In the genomic region with DNA sequence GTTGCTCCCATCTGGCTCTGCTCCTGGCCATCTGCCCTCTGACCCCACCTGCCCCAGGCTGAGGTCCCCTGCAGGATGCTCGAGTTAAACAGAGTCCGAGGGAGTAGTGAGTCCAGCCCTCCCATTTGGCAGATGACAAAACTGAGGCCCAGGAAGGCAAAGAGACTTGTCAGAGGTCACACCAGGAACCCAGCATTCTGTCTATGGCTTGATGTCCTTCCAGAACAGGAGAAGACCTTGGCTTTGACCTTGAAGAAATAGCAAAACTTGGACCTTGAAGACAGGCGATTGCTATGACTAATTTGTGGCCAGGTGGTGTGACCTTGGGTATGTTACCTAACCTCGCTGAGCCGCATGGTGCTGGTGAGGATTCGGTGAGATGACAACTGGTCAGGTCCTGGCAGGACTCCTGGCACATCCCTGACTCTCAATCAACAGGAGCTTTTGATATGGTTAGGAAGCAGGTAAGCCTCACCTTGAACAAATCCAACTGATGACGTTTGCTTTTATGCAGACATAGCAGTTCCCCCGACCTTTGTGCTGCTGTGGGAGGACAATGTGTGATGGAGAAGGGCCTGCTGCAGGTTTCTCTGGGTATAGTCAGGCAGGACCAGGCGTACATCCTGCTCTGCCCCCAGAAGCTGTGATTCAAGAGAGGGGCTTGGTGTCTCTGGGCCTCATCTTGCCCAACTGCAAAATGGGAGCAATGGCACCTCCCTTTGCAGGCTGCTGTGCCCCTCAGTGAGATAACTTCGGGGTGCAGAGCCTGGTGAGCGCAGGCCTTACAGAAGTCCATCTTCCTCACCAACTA, we compare ENCODE assay signal across 17 cellular contexts.
DNase-seq lines count a peak whose midpoint lies in the region; ATAC-seq and TF ChIP-seq lines count a peak whose summit lies in the region.
"Had no signal": no experiment of that assay in that cellular context is flagged by ENCODE, and none has a peak within 500 bp of the region (broad histone marks: within the 10 kb centered on the region; RNA-seq: fewer than 3 reads in every experiment).

No MANE protein-coding gene starts in this region.

- H2AFZ ChIP-seq in SK-N-SH (ENCODE audit: low read depth) (peak overlapping the region; percentile 63; the same call in 1 of the 2 replicates), osteoblast (ENCODE audit: low read length) (peak overlapping the region; percentile 62)
- H2AFZ ChIP-seq: hepatocyte had no signal

- TF ChIP-seq EP300 in SK-N-SH (IDR thresholded peaks at IDR 0.05; ENCODE audit: borderline replicate concordance in 1 of 2, low read depth in 1 of 2, low read length in 1 of 2), result no peak

- no peak for TF ChIP-seq CTCF in SK-N-SH (IDR thresholded peaks at IDR 0.05)
- no peak for TF ChIP-seq CTCF in RWPE2 (IDR thresholded peaks at IDR 0.05; ENCODE audit: poor library complexity, severe bottlenecking)
- TF ChIP-seq CTCF in epithelial cell of esophagus (IDR thresholded peaks at IDR 0.05; ENCODE audit: insufficient read depth, low read depth, low read length, missing control alignments), result no peak
- TF ChIP-seq CTCF in osteoblast (IDR thresholded peaks at IDR 0.05; ENCODE audit: extremely low read depth, low read depth, low read length), result no peak
- no peak for TF ChIP-seq CTCF in brain microvascular endothelial cell (IDR thresholded peaks at IDR 0.05; ENCODE audit: low read depth, low read length, missing control alignments)

- H3K4me1 ChIP-seq in SK-N-SH (ENCODE audit: control insufficient read depth in 1 of 2, insufficient read depth in 2 of 2, low read depth in 1 of 2, low read length in 1 of 2) (peaks cover 3 to 28% of the 10 kb centered on the region in 2 experiments; a peak in 1 of 4 replicates), RWPE2 (ENCODE audit: insufficient read depth, poor library complexity, severe bottlenecking) (peaks cover 7% of the 10 kb centered on the region), osteoblast (ENCODE audit: insufficient read depth, low read length) (no peaks in the 10 kb centered on the region)

- H3K36me3 ChIP-seq in SK-N-SH (replicated peaks in 1 of 2; ENCODE audit: control insufficient read depth in 1 of 2, insufficient read depth in 2 of 2, low read length in 1 of 2), result no peaks in the 10 kb centered on the region
- H3K36me3 ChIP-seq in RWPE2 (ENCODE audit: low read depth), result no peaks in the 10 kb centered on the region
- no peaks in the 10 kb centered on the region for H3K36me3 ChIP-seq in osteoblast (ENCODE audit: insufficient read depth, low read length)
- no peaks in the 10 kb centered on the region for H3K36me3 ChIP-seq in brain microvascular endothelial cell (replicated peaks)
- H3K36me3 ChIP-seq: neutrophil had no signal

- H4K20me1 ChIP-seq in SK-N-SH (ENCODE audit: insufficient read depth) (no peaks in the 10 kb centered on the region), osteoblast (ENCODE audit: insufficient read depth, low read length) (no peaks in the 10 kb centered on the region)

- H3K79me2 ChIP-seq in SK-N-SH (ENCODE audit: insufficient read depth), result no peaks in the 10 kb centered on the region
- H3K79me2 ChIP-seq in osteoblast (ENCODE audit: insufficient read depth, low read length), result no peaks in the 10 kb centered on the region
- H3K79me2 ChIP-seq: hepatocyte had no signal

- no peaks in the 10 kb centered on the region for H3K9me2 ChIP-seq in SK-N-SH

- DNase-seq in SK-N-SH (no peak), RWPE2 (ENCODE audit: low spot score) (no peak), epithelial cell of esophagus (ENCODE audit: low read depth) (peak; percentile 21), osteoblast (ENCODE audit: insufficient read length, low spot score, missing footprints) (no peak), T1000 (lab: John Stamatoyannopoulos, UW) (no peak), RKO (ENCODE audit: low spot score) (no peak), brain microvascular endothelial cell (no peak)
- DNase-seq: activated T-cell treated with anti-CD3 and anti-CD28 coated beads, Interleukin-2, amount 50 U/mL, for 1 hour; DMS79 treated with DMSO at 0.1 percent for 48 hours; mesendoderm; MM.1S; NCI-H187 treated with DMSO at 0.1 percent for 48 hours; SHP77 treated with DMSO at 0.1 percent for 48 hours; T-helper 9 cell had no signal

- CTCF ChIA-PET in SK-N-SH (lab: Yijun Ruan, JAX), result interaction anchor here (0.7 to 1.2 kb wide), 4 partner anchors 14 to 283 kb away, joined by 3 to 4 read pairs (median 3); no protein-coding TSS in a partner anchor

- TF ChIP-seq RAD21 in SK-N-SH (IDR thresholded peaks at IDR 0.05; ENCODE audit: low read length), result no peak

- H3K27me3 ChIP-seq in SK-N-SH (ENCODE audit: insufficient read depth) (no peaks in the 10 kb centered on the region), RWPE2 (ENCODE audit: insufficient read depth, poor library complexity, severe bottlenecking) (no peaks in the 10 kb centered on the region), osteoblast (ENCODE audit: insufficient read depth, low read length) (no peaks in the 10 kb centered on the region), brain microvascular endothelial cell (replicated peaks) (no peaks in the 10 kb centered on the region)
- H3K27me3 ChIP-seq: hepatocyte, neutrophil had no signal

- POLR2A ChIA-PET in SK-N-SH (lab: Yijun Ruan, JAX), result interaction anchor here (0.9 to 1.4 kb wide), 2 partner anchors 37 to 244 kb away, joined by 4 to 6 read pairs; a partner anchor contains a TSS

- H3K9me3 ChIP-seq in SK-N-SH (no peaks in the 10 kb centered on the region), RWPE2 (ENCODE audit: severe bottlenecking) (no peaks in the 10 kb centered on the region), osteoblast (ENCODE audit: low read depth, low read length) (no peaks in the 10 kb centered on the region)
- H3K9me3 ChIP-seq: neutrophil had no signal

- no peak for ATAC-seq in SK-N-SH treated with all-trans-retinoic acid at 6 μM for 48 hours
- ATAC-seq in RWPE2 (ENCODE audit: low read depth), result peak; percentile 11; the same call in 1 of the 3 replicates

- 93% methylated on average over 10 of the region's 11 CpGs for WGBS in SK-N-SH (ENCODE audit: low lambda C conversion rate)

- in situ Hi-C loops in brain microvascular endothelial cell (cut with HindIII; ENCODE audit: low pct_ligation_motif_present, low sequenced_read_pairs), result no loop called here

- no peak overlapping the region for H3K4me2 ChIP-seq in SK-N-SH
- H3K4me2 ChIP-seq in osteoblast (ENCODE audit: insufficient read depth, low read length), result no peak overlapping the region
- H3K4me2 ChIP-seq: hepatocyte had no signal

- H3K4me3 ChIP-seq in SK-N-SH (ENCODE audit: low read depth in 2 of 2, low read length in 1 of 2), result no peak overlapping the region
- H3K4me3 ChIP-seq in RWPE2 (ENCODE audit: severe bottlenecking), result no peak overlapping the region
- H3K4me3 ChIP-seq in epithelial cell of esophagus (ENCODE audit: low read length), result no peak overlapping the region
- no peak overlapping the region for H3K4me3 ChIP-seq in osteoblast (ENCODE audit: insufficient read depth, low read length)
- no peak overlapping the region for H3K4me3 ChIP-seq in brain microvascular endothelial cell (ENCODE audit: low read depth, low read length)
- H3K4me3 ChIP-seq: hepatocyte had no signal

- no peaks in the 10 kb centered on the region for H3F3A ChIP-seq in SK-N-SH (replicated peaks; ENCODE audit: insufficient read depth)

- no peak overlapping the region for H3K9ac ChIP-seq in SK-N-SH

- peak overlapping the region in 1 of 2 experiments; percentile 26; a peak in 2 of 4 replicates for H3K27ac ChIP-seq in SK-N-SH (ENCODE audit: low read depth in 2 of 2, low read length in 1 of 2)
- no peak overlapping the region for H3K27ac ChIP-seq in RWPE2 (ENCODE audit: poor library complexity, severe bottlenecking)
- no peak overlapping the region for H3K27ac ChIP-seq in osteoblast (ENCODE audit: low read depth, low read length)
- H3K27ac ChIP-seq in brain microvascular endothelial cell, result no peak overlapping the region
- H3K27ac ChIP-seq: hepatocyte, neutrophil had no signal

TF ChIP-seq in SK-N-SH, 30 proteins besides CTCF, POLR2A, EP300 and RAD21 (continues in another document):
- TF ChIP-seq ELF1 (IDR thresholded peaks at IDR 0.05), result no peak
- TF ChIP-seq, protein P1, sequence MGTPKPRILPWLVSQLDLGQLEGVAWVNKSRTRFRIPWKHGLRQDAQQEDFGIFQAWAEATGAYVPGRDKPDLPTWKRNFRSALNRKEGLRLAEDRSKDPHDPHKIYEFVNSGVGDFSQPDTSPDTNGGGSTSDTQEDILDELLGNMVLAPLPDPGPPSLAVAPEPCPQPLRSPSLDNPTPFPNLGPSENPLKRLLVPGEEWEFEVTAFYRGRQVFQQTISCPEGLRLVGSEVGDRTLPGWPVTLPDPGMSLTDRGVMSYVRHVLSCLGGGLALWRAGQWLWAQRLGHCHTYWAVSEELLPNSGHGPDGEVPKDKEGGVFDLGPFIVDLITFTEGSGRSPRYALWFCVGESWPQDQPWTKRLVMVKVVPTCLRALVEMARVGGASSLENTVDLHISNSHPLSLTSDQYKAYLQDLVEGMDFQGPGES (IDR thresholded peaks at IDR 0.05; ENCODE audit: low read depth, low read length), result no peak
- no peak for TF ChIP-seq FOXM1 (IDR thresholded peaks at IDR 0.05; ENCODE audit: low read depth)
- TF ChIP-seq MEF2A (IDR thresholded peaks at IDR 0.05; ENCODE audit: borderline replicate concordance, low read depth), result no peak
- no peak for TF ChIP-seq RXRA (IDR thresholded peaks at IDR 0.05; ENCODE audit: borderline replicate concordance, low read depth)
- no peak for TF ChIP-seq RFX5 (IDR thresholded peaks at IDR 0.05; ENCODE audit: low read length)
- TF ChIP-seq FOSL2 (IDR thresholded peaks at IDR 0.05; ENCODE audit: borderline replicate concordance, low read depth), result no peak

TF ChIP-seq in SK-N-SH treated with all-trans-retinoic acid at 6 μM for 48 hours, 23 proteins besides CTCF, POLR2A, EP300 and RAD21 (continues in another document):
- TF ChIP-seq, protein P2, sequence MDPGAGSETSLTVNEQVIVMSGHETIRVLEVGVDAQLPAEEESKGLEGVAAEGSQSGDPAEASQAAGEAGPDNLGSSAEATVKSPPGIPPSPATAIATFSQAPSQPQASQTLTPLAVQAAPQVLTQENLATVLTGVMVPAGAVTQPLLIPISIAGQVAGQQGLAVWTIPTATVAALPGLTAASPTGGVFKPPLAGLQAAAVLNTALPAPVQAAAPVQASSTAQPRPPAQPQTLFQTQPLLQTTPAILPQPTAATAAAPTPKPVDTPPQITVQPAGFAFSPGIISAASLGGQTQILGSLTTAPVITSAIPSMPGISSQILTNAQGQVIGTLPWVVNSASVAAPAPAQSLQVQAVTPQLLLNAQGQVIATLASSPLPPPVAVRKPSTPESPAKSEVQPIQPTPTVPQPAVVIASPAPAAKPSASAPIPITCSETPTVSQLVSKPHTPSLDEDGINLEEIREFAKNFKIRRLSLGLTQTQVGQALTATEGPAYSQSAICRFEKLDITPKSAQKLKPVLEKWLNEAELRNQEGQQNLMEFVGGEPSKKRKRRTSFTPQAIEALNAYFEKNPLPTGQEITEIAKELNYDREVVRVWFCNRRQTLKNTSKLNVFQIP (CRISPR knock-in tag; IDR thresholded peaks at IDR 0.05; ENCODE audit: borderline replicate concordance, low read depth), result no peak
